In genomic region chr3:153760952-153761351, GRCh38 we compare ENCODE assay signal across 23 cellular contexts.
DNase-seq lines count a peak whose midpoint lies in the region; ATAC-seq and TF ChIP-seq lines count a peak whose summit lies in the region.
"Had no signal": no experiment of that assay in that cellular context is flagged by ENCODE, and none has a peak within 500 bp of the region (broad histone marks: within the 10 kb centered on the region; RNA-seq: fewer than 3 reads in every experiment).

No MANE protein-coding gene starts in this region.

- CTCF ChIA-PET in OCI-LY7 (lab: Charles Lee; ENCODE audit: unreplicated experiment), result interaction anchor here (0.5 kb wide), 1 partner anchor 29 kb away, joined by 3 read pairs; no protein-coding TSS in a partner anchor

- H3K27ac Mint-ChIP-seq in stimulated activated naive CD8-positive, alpha-beta T cell treated with anti-CD3 and anti-CD28 coated beads, Interleukin-15, amount 100 ng/mL, for 72 hours, result no peak overlapping the region
- no peak overlapping the region for H3K27ac Mint-ChIP-seq in activated T-helper 17 cell treated with anti-CD3 and anti-CD28 coated beads, Interleukin-2, amount 50 U/mL, for 72 hours
- H3K27ac Mint-ChIP-seq in stimulated activated effector memory CD8-positive, alpha-beta T cell treated with anti-CD3 and anti-CD28 coated beads, Interleukin-12 subunit alpha, Interleukin-12 subunit beta, amount 100 ng/mL, for 72 hours, result no peak overlapping the region
- H3K27ac Mint-ChIP-seq: CD14-positive monocyte; CD4-positive, alpha-beta memory T cell; CD4-positive, CD25-positive, alpha-beta regulatory T cell; CD8-positive, alpha-beta memory T cell had no signal

- peak overlapping the region; percentile 66 for H3K4me2 ChIP-seq in OCI-LY7 (ENCODE audit: low read length)
- H3K4me2 ChIP-seq: BLaER1 had no signal

- H4K20me1 ChIP-seq in OCI-LY7 (ENCODE audit: insufficient read depth, low read length), result no peaks in the 10 kb centered on the region
- H4K20me1 ChIP-seq: BLaER1 had no signal

- H3K9me2 ChIP-seq in OCI-LY7 (ENCODE audit: insufficient read depth, low read length), result no peaks in the 10 kb centered on the region

- peaks cover 67% of the 10 kb centered on the region for H3K4me1 ChIP-seq in OCI-LY7 (ENCODE audit: insufficient read depth, low read length, poor library complexity, severe bottlenecking)
- H3K4me1 ChIP-seq: BE2C, BLaER1, Caco-2 had no signal

- peak overlapping the region; percentile 75 for H3K4me3 ChIP-seq in OCI-LY7 (ENCODE audit: low read depth, low read length, poor library complexity, severe bottlenecking)
- H3K4me3 ChIP-seq: BLaER1, GM12878 had no signal

- peaks cover 84% of the 10 kb centered on the region for H3K79me2 ChIP-seq in OCI-LY7 (ENCODE audit: insufficient read depth, low read depth, low read length)

- peak overlapping the region; percentile 94 for H3K27ac ChIP-seq in OCI-LY7 (ENCODE audit: low read depth, low read length, poor library complexity, severe bottlenecking)
- H3K27ac ChIP-seq: BLaER1 had no signal

- POLR2A ChIA-PET in OCI-LY7 (lab: Charles Lee), result interaction anchor here (0.6 to 1.8 kb wide), 13 partner anchors 8 to 1441 kb away, joined by 3 to 53 read pairs (median 3); no protein-coding TSS in a partner anchor

- no peaks in the 10 kb centered on the region for H3K4me1 Mint-ChIP-seq in stimulated activated naive CD8-positive, alpha-beta T cell treated with anti-CD3 and anti-CD28 coated beads, Interleukin-15, amount 100 ng/mL, for 72 hours
- H3K4me1 Mint-ChIP-seq in activated T-helper 17 cell treated with anti-CD3 and anti-CD28 coated beads, Interleukin-2, amount 50 U/mL, for 72 hours, result no peaks in the 10 kb centered on the region
- no peaks in the 10 kb centered on the region for H3K4me1 Mint-ChIP-seq in stimulated activated effector memory CD8-positive, alpha-beta T cell treated with anti-CD3 and anti-CD28 coated beads, Interleukin-12 subunit alpha, Interleukin-12 subunit beta, amount 100 ng/mL, for 72 hours
- H3K4me1 Mint-ChIP-seq: CD14-positive monocyte; CD4-positive, alpha-beta memory T cell; CD4-positive, CD25-positive, alpha-beta regulatory T cell; CD8-positive, alpha-beta memory T cell had no signal

- peak; percentile 57 for ATAC-seq in stimulated activated naive CD8-positive, alpha-beta T cell treated with anti-CD3 and anti-CD28 coated beads, Interleukin-15, Interleukin-2, amounts not matched to agents 100 U/mL and 50 U/mL, for 24 hours
- ATAC-seq in stimulated activated naive CD8-positive, alpha-beta T cell treated with anti-CD3 and anti-CD28 coated beads, Interleukin-15, amount 100 ng/mL, for 72 hours, result no peak
- peak; percentile 44 for ATAC-seq in activated T-helper 17 cell treated with anti-CD3 and anti-CD28 coated beads, Interleukin-2, amount 50 U/mL, for 72 hours (replicated peaks)
- ATAC-seq in stimulated activated effector memory CD8-positive, alpha-beta T cell treated with anti-CD3 and anti-CD28 coated beads, Interleukin-12 subunit alpha, Interleukin-12 subunit beta, amount 100 ng/mL, for 72 hours, result peak; percentile 74
- ATAC-seq: GM12878 had no signal

- peak overlapping the region; percentile 5; the same call in 1 of the 2 replicates for H2AFZ ChIP-seq in OCI-LY7 (ENCODE audit: low read length)

- no peak for TF ChIP-seq CTCF in OCI-LY7 (conservative IDR thresholded peaks at IDR 0.05; ENCODE audit: low read length)

- BruUV-seq in OCI-LY7 (replicated peaks; lab: Mats Ljungman, UMichigan), result no TSS peak

- no peak for DNase-seq in stimulated activated naive CD8-positive, alpha-beta T cell treated with anti-CD3 and anti-CD28 coated beads, Interleukin-15, Interleukin-2, amounts not matched to agents 100 U/mL and 50 U/mL, for 24 hours
- no peak for DNase-seq in stimulated activated naive CD8-positive, alpha-beta T cell treated with anti-CD3 and anti-CD28 coated beads, Interleukin-15, amount 100 ng/mL, for 72 hours
- DNase-seq in OCI-LY7 (ENCODE audit: low spot score) (peak; percentile 56), iPS-NIHi7 (ENCODE audit: extremely low spot score) (no peak), NCI-H1436 (lab: John Stamatoyannopoulos, UW) (no peak), COR-L47 (lab: John Stamatoyannopoulos, UW) (no peak)
- no peak for DNase-seq in stimulated activated effector memory CD8-positive, alpha-beta T cell treated with anti-CD3 and anti-CD28 coated beads, Interleukin-12 subunit alpha, Interleukin-12 subunit beta, amount 100 ng/mL, for 72 hours (ENCODE audit: low spot score in 2 of 2)
- DNase-seq: 8988T; ACHN; BE2C; C1 segment of cervical spinal cord; Caco-2; Calu3; CD4-positive, alpha-beta memory T cell; CD4-positive, CD25-positive, alpha-beta regulatory T cell; CD8-positive, alpha-beta memory T cell; DMS79 treated with DMSO at 0.1 percent for 48 hours; EL; GDM1 had no signal

- H3K9me3 Mint-ChIP-seq in stimulated activated naive CD8-positive, alpha-beta T cell treated with anti-CD3 and anti-CD28 coated beads, Interleukin-15, amount 100 ng/mL, for 72 hours, result no peaks in the 10 kb centered on the region
- no peaks in the 10 kb centered on the region for H3K9me3 Mint-ChIP-seq in activated T-helper 17 cell treated with anti-CD3 and anti-CD28 coated beads, Interleukin-2, amount 50 U/mL, for 72 hours
- H3K9me3 Mint-ChIP-seq in stimulated activated effector memory CD8-positive, alpha-beta T cell treated with anti-CD3 and anti-CD28 coated beads, Interleukin-12 subunit alpha, Interleukin-12 subunit beta, amount 100 ng/mL, for 72 hours, result no peaks in the 10 kb centered on the region

- no peaks in the 10 kb centered on the region for H3K36me3 Mint-ChIP-seq in activated T-helper 17 cell treated with anti-CD3 and anti-CD28 coated beads, Interleukin-2, amount 50 U/mL, for 72 hours (ENCODE audit: low read depth)
- H3K36me3 Mint-ChIP-seq in stimulated activated effector memory CD8-positive, alpha-beta T cell treated with anti-CD3 and anti-CD28 coated beads, Interleukin-12 subunit alpha, Interleukin-12 subunit beta, amount 100 ng/mL, for 72 hours, result no peaks in the 10 kb centered on the region
- H3K36me3 Mint-ChIP-seq: CD14-positive monocyte; CD4-positive, alpha-beta memory T cell; CD4-positive, CD25-positive, alpha-beta regulatory T cell; CD8-positive, alpha-beta memory T cell had no signal

- no peak overlapping the region for H3K4me3 Mint-ChIP-seq in stimulated activated naive CD8-positive, alpha-beta T cell treated with anti-CD3 and anti-CD28 coated beads, Interleukin-15, amount 100 ng/mL, for 72 hours
- H3K4me3 Mint-ChIP-seq in activated T-helper 17 cell treated with anti-CD3 and anti-CD28 coated beads, Interleukin-2, amount 50 U/mL, for 72 hours, result no peak overlapping the region
- H3K4me3 Mint-ChIP-seq in stimulated activated effector memory CD8-positive, alpha-beta T cell treated with anti-CD3 and anti-CD28 coated beads, Interleukin-12 subunit alpha, Interleukin-12 subunit beta, amount 100 ng/mL, for 72 hours, result no peak overlapping the region
- H3K4me3 Mint-ChIP-seq: CD14-positive monocyte; CD4-positive, alpha-beta memory T cell; CD4-positive, CD25-positive, alpha-beta regulatory T cell; CD8-positive, alpha-beta memory T cell had no signal

- H3K36me3 ChIP-seq in OCI-LY7 (ENCODE audit: insufficient read depth, low read length), result peaks cover 70% of the 10 kb centered on the region
- H3K36me3 ChIP-seq: BE2C, BLaER1 had no signal

- peaks cover 42% of the 10 kb centered on the region; the same call in 1 of the 2 replicates for H3K9me3 ChIP-seq in OCI-LY7 (ENCODE audit: low read length)
- H3K9me3 ChIP-seq: BE2C, BLaER1, Caco-2 had no signal

- intact Hi-C loops in OCI-LY7 (cut with micrococcal nuclease; ENCODE audit: unreplicated experiment), result loop anchor here (5.0 kb wide), 2 partner anchors 79 to 1351 kb away; no protein-coding TSS in a partner anchor

- H3K27me3 Mint-ChIP-seq in stimulated activated naive CD8-positive, alpha-beta T cell treated with anti-CD3 and anti-CD28 coated beads, Interleukin-15, amount 100 ng/mL, for 72 hours, result no peaks in the 10 kb centered on the region
- H3K27me3 Mint-ChIP-seq in activated T-helper 17 cell treated with anti-CD3 and anti-CD28 coated beads, Interleukin-2, amount 50 U/mL, for 72 hours, result no peaks in the 10 kb centered on the region
- H3K27me3 Mint-ChIP-seq: CD4-positive, CD25-positive, alpha-beta regulatory T cell had no signal
